ENCODE assay signal across 8 cellular contexts in genomic region chr11:83063073-83063754, GRCh38. TPM values are rescaled to one million over a fixed set of nuclear protein-coding genes. Genes with fewer than 3 reads are reported as not detected.
DNase-seq lines count a peak whose midpoint lies in the region; ATAC-seq and TF ChIP-seq lines count a peak whose summit lies in the region.

No MANE protein-coding gene starts in this region.

- no peaks in the 10 kb centered on the region for H3K9me3 ChIP-seq in subcutaneous abdominal adipose tissue (ENCODE audit: control insufficient read depth in 5 of 5, low read length in 5 of 5)

- CTCF ChIA-PET in T-cell (lab: Charles Lee), result interaction anchor here in 1 of 2 donors (0.6 to 1.4 kb wide), 5 partner anchors 12 to 162 kb away, joined by 3 to 9 read pairs (median 3); partner anchors contain the start of gene DDIAS

- H3K36me3 Mint-ChIP-seq in T-cell, result peaks cover 20% of the 10 kb centered on the region

- H3K27me3 ChIP-seq in subcutaneous abdominal adipose tissue (ENCODE audit: control insufficient read depth in 5 of 5, insufficient read depth in 4 of 5, low read length in 5 of 5) (no peaks in the 10 kb centered on the region), H7 (ENCODE audit: control insufficient read depth, insufficient read depth, low read length) (no peaks in the 10 kb centered on the region)

- H3K4me3 Mint-ChIP-seq in T-cell, result peak overlapping the region; percentile 73 to 81 (median 80)

- no peak for TF ChIP-seq CTCF in AG10803 (conservative IDR thresholded peaks at IDR 0.05; ENCODE audit: low read length)

- peaks cover 0 to 23% (median 16%) of the 10 kb centered on the region in 5 donors for H3K4me1 ChIP-seq in subcutaneous abdominal adipose tissue (ENCODE audit: control insufficient read depth in 5 of 5, insufficient read depth in 5 of 5, low read length in 5 of 5)

- ATAC-seq in GM18868 (IDR thresholded peaks at IDR 0.05; ENCODE audit: unreplicated experiment) (peak; percentile 70), HG03025 (IDR thresholded peaks at IDR 0.05; ENCODE audit: low FRiP score, unreplicated experiment) (peak; percentile 59), T-cell (replicated peaks in 1 of 4) (peak; percentile 69 to 92 (median 82)), Right ventricle myocardium superior (ENCODE audit: poor library complexity) (peak; percentile 61)

- H3K4me3 ChIP-seq in AG10803 (ENCODE audit: low read length) (peak overlapping the region; percentile 21), subcutaneous abdominal adipose tissue (ENCODE audit: low read depth in 1 of 5, low read length in 5 of 5) (peak overlapping the region in 4 of 5 donors; percentile 1 to 37 (median 34)), H7 (ENCODE audit: insufficient read depth, low read depth, low read length) (no peak overlapping the region)

- no peak overlapping the region for H3K27ac ChIP-seq in subcutaneous abdominal adipose tissue (ENCODE audit: low read depth, low read length)

- H3K27me3 Mint-ChIP-seq in T-cell, result no peaks in the 10 kb centered on the region

- DNase-seq in AG10803 (ENCODE audit: low read depth), result peak; percentile 80
- DNase-seq in T-cell, result peak in 1 of 34 experiments; percentile 12
- DNase-seq in Right ventricle myocardium superior, result no peak
- DNase-seq in ecto neural progenitor cell (ENCODE audit: low spot score), result no peak
- DNase-seq in H7, result no peak

- no peaks in the 10 kb centered on the region for H3K36me3 ChIP-seq in subcutaneous abdominal adipose tissue (ENCODE audit: control insufficient read depth in 5 of 5, insufficient read depth in 5 of 5, low read length in 5 of 5)
- no peaks in the 10 kb centered on the region for H3K36me3 ChIP-seq in H7 (replicated peaks; ENCODE audit: control insufficient read depth, insufficient read depth, low read length)

- peak overlapping the region in 2 of 5 donors; percentile 32 to 43 for H3K9ac ChIP-seq in subcutaneous abdominal adipose tissue (ENCODE audit: low read length in 5 of 5)

- H3K4me1 Mint-ChIP-seq in T-cell, result peaks cover 54 to 62% (median 56%) of the 10 kb centered on the region in 3 donors

- H3K9me3 Mint-ChIP-seq in T-cell, result no peaks in the 10 kb centered on the region

- H3K27ac Mint-ChIP-seq in T-cell, result peak overlapping the region; percentile 97 to 98

- POLR2A ChIA-PET in T-cell (lab: Charles Lee), result interaction anchor here (0.6 to 2.4 kb wide), 6 partner anchors 8 to 163 kb away, joined by 4 to 11 read pairs (median 6); partner anchors contain the start of genes ANKRD42 (in 1 of the 2), PRCP (in 1 of the 2) and RAB30 (in 1 of the 2)

- intact Hi-C loops in Right ventricle myocardium superior (cut with DNase I), result no loop called here

RNA-seq across cellular contexts. Expression of gene RAB30, which starts 8.5 kb away (rescaled TPM):
- 10 to 100 TPM; 18.6 to 44.5 (median 20.1) TPM for total RNA-seq in T-cell
- 24.2 TPM for total RNA-seq in Right ventricle myocardium superior
- total RNA-seq in H7 (2014; rRNA removed; shearing (Covaris generic)), result 4.5 and 6.2 TPM in 2 replicates
